6 cellular contexts compared by ENCODE assay signal in genomic region chr16:2205967-2206313, GRCh38. TPM values are rescaled to one million over a fixed set of nuclear protein-coding genes. Genes with fewer than 3 reads are reported as not detected.
DNase-seq lines count a peak whose midpoint lies in the region; ATAC-seq, FAIRE-seq and TF ChIP-seq lines count a peak whose summit lies in the region.

No MANE protein-coding gene starts in this region.

- BruUV-seq in endothelial cell of umbilical vein (replicated peaks; lab: Mats Ljungman, UMichigan): TSS peak; percentile 28

- peak overlapping the region; percentile 72 for H3K4me2 ChIP-seq in endothelial cell of umbilical vein (ENCODE audit: insufficient read depth, low read length)

- H3K27me3 ChIP-seq in endothelial cell of umbilical vein (ENCODE audit: control insufficient read depth in 2 of 2, insufficient read depth in 2 of 2, low read length in 2 of 2): no peaks in the 10 kb centered on the region
- no peaks in the 10 kb centered on the region for H3K27me3 ChIP-seq in skeletal muscle tissue (ENCODE audit: control insufficient read depth in 3 of 3, insufficient read depth in 3 of 3, low read length in 3 of 3)

- intact Hi-C loops in endothelial cell of umbilical vein (cut with micrococcal nuclease): loop anchor here (1.0 kb wide), 3 partner anchors 9 to 51 kb away; partner anchors contain the start of genes E4F1 and TRAF7

- no peak for TF ChIP-seq CTCF in GM12865 (IDR thresholded peaks at IDR 0.05; ENCODE audit: insufficient read depth, low read depth, low read length, missing control alignments)
- no peak for TF ChIP-seq CTCF in endothelial cell of umbilical vein (IDR thresholded peaks at IDR 0.05; ENCODE audit: extremely low read depth in 1 of 2, insufficient read depth in 1 of 2, low read depth in 1 of 2, low read length in 2 of 2)

- DNase-seq in GM12865 (ENCODE audit: low read depth) (no peak), endothelial cell of umbilical vein (ENCODE audit: low read depth, low spot score) (no peak), frontal cortex (ENCODE audit: low spot score in 2 of 2) (no peak)

- H3K79me2 ChIP-seq in endothelial cell of umbilical vein (ENCODE audit: control insufficient read depth, insufficient read depth, low read length): peaks cover 7% of the 10 kb centered on the region

- H4K20me1 ChIP-seq in endothelial cell of umbilical vein (replicated peaks; ENCODE audit: control insufficient read depth, extremely low read depth, insufficient read depth, low read length): no peaks in the 10 kb centered on the region

- no peak overlapping the region for H3K27ac ChIP-seq in endothelial cell of umbilical vein (ENCODE audit: insufficient read depth, low read depth, low read length)
- H3K27ac ChIP-seq in skeletal muscle tissue (ENCODE audit: low read depth, low read length): peak overlapping the region; percentile 90

- H3K9ac ChIP-seq in endothelial cell of umbilical vein (replicated peaks; ENCODE audit: extremely low read depth, insufficient read depth, low read length): peak overlapping the region; percentile 88
- peak overlapping the region; percentile 94 to 100 (median 98) for H3K9ac ChIP-seq in skeletal muscle tissue (ENCODE audit: low read depth in 1 of 3, low read length in 3 of 3)

- no peaks in the 10 kb centered on the region for H3K9me1 ChIP-seq in endothelial cell of umbilical vein (replicated peaks; ENCODE audit: control insufficient read depth, extremely low read depth, insufficient read depth, low read length)

- peak overlapping the region; percentile 57 for H3K4me3 ChIP-seq in GM12865 (ENCODE audit: low read depth, low read length)
- peak overlapping the region; percentile 58 to 91 (median 73) for H3K4me3 ChIP-seq in endothelial cell of umbilical vein (replicated peaks in 1 of 3; ENCODE audit: insufficient read depth in 1 of 3, low read depth in 1 of 3, low read length in 3 of 3)
- H3K4me3 ChIP-seq in skeletal muscle tissue (ENCODE audit: low read length in 3 of 3): peak overlapping the region; percentile 92 to 99 (median 93)

- H3K9me3 ChIP-seq in endothelial cell of umbilical vein (replicated peaks; ENCODE audit: control insufficient read depth, insufficient read depth, low read length): no peaks in the 10 kb centered on the region
- no peaks in the 10 kb centered on the region for H3K9me3 ChIP-seq in skeletal muscle tissue (ENCODE audit: control insufficient read depth in 3 of 3, low read length in 3 of 3)

- no peak for TF ChIP-seq POLR2A in endothelial cell of umbilical vein (IDR thresholded peaks at IDR 0.05; ENCODE audit: low read depth, low read length)

- peak overlapping the region; percentile 61 for H2AFZ ChIP-seq in endothelial cell of umbilical vein (ENCODE audit: low read depth, low read length)

- H3K4me1 ChIP-seq in endothelial cell of umbilical vein (ENCODE audit: control insufficient read depth, extremely low read depth, insufficient read depth, low read length) (peaks cover 10% of the 10 kb centered on the region), skeletal muscle tissue (ENCODE audit: control insufficient read depth in 3 of 3, insufficient read depth in 3 of 3, low read length in 3 of 3) (peaks cover 35 to 48% (median 40%) of the 10 kb centered on the region in 3 donors)

- ATAC-seq in HG03460 (IDR thresholded peaks at IDR 0.05; ENCODE audit: unreplicated experiment) (peak; percentile 10), HG03139 (IDR thresholded peaks at IDR 0.05; ENCODE audit: unreplicated experiment) (no peak)

- dilution Hi-C loops in endothelial cell of umbilical vein (cut with MboI; ENCODE audit: extremely low pct_ligation_motif_present, low sequenced_read_pairs): no loop called here

- H3K36me3 ChIP-seq in endothelial cell of umbilical vein (ENCODE audit: control insufficient read depth in 2 of 2, extremely low read depth in 1 of 2, insufficient read depth in 2 of 2, low read length in 2 of 2) (peaks cover 0 to 22% of the 10 kb centered on the region in 2 experiments), skeletal muscle tissue (ENCODE audit: control insufficient read depth in 3 of 3, insufficient read depth in 3 of 3, low read length in 3 of 3) (peaks cover 27 to 35% (median 28%) of the 10 kb centered on the region in 3 donors)

- FAIRE-seq in endothelial cell of umbilical vein (lab: Jason Lieb, UNC) (no peak), frontal cortex (lab: Jason Lieb, UNC) (no peak)

- POLR2A ChIA-PET in endothelial cell of umbilical vein (lab: Charles Lee): interaction anchor here (1.3 kb wide), 1 partner anchor 51 kb away, joined by 5 read pairs; the partner anchor contains the start of gene TRAF7

- CTCF ChIA-PET in endothelial cell of umbilical vein (lab: Charles Lee): interaction anchor here (1.0 kb wide), 1 partner anchor 49 kb away, joined by 3 read pairs; no protein-coding TSS in a partner anchor

TF ChIP-seq in endothelial cell of umbilical vein, 7 proteins besides CTCF, POLR2A, EP300 and RAD21:
- TF ChIP-seq MYC (IDR thresholded peaks at IDR 0.05; ENCODE audit: low read depth, low read length) (no peak), EZH2 (IDR thresholded peaks at IDR 0.05; ENCODE audit: borderline replicate concordance, low read depth, low read length, severe bottlenecking) (no peak), JUN (IDR thresholded peaks at IDR 0.05; ENCODE audit: borderline replicate concordance, insufficient read depth, insufficient read length, low read depth) (no peak), FOS (IDR thresholded peaks at IDR 0.05; ENCODE audit: borderline replicate concordance, insufficient read depth, low read length) (no peak), GATA2 (IDR thresholded peaks at IDR 0.05; ENCODE audit: insufficient read depth, insufficient read length, low read depth, low read length) (no peak), POLR2AphosphoS5 (IDR thresholded peaks at IDR 0.05; ENCODE audit: insufficient read depth, low read depth, low read length) (no peak), MAX (IDR thresholded peaks at IDR 0.05; ENCODE audit: insufficient read depth, insufficient read length) (no peak)

RNA-seq across cellular contexts. Expression of gene MLST8, which starts 0.7 kb away (rescaled TPM):
- 36.9 and 37.0 TPM in 2 replicates for total RNA-seq in endothelial cell of umbilical vein
- polyA plus RNA-seq in endothelial cell of umbilical vein: 129 and 181 TPM in 2 replicates
- 71.5 and 92.6 TPM in 2 replicates for polyA plus RNA-seq in endothelial cell of umbilical vein (2011; cell fraction: cytosol; rRNA removed)
- polyA plus RNA-seq in endothelial cell of umbilical vein (2011; cell fraction: nucleus; rRNA removed): 102 and 105 TPM in 2 replicates
- polyA plus RNA-seq in endothelial cell of umbilical vein (2012): 45.6 and 48.9 TPM in 2 replicates
- 67.2 and 72.7 TPM in 2 replicates for polyA minus RNA-seq in endothelial cell of umbilical vein
- polyA minus RNA-seq in endothelial cell of umbilical vein (2011; cell fraction: cytosol; rRNA and poly(A)+ RNA removed): 69.1 TPM
- polyA minus RNA-seq in endothelial cell of umbilical vein (2011; cell fraction: nucleus; rRNA and poly(A)+ RNA removed): 35.5 and 46.6 TPM in 2 replicates
- total RNA-seq in skeletal muscle tissue: 7.8 TPM
- total RNA-seq in frontal cortex: 6.9 TPM

RNA-seq across cellular contexts. Expression of gene BRICD5, which starts 4.7 kb away (rescaled TPM):
- 8.4 and 10.2 TPM in 2 replicates for total RNA-seq in endothelial cell of umbilical vein
- polyA plus RNA-seq in endothelial cell of umbilical vein: 5.6 and 9.3 TPM in 2 replicates
- 0.74 and 1.7 TPM in 2 replicates for polyA plus RNA-seq in endothelial cell of umbilical vein (2011; cell fraction: cytosol; rRNA removed)
- 36.8 and 41.2 TPM in 2 replicates for polyA plus RNA-seq in endothelial cell of umbilical vein (2011; cell fraction: nucleus; rRNA removed)
- polyA plus RNA-seq in endothelial cell of umbilical vein (2012): 3.4 and 7.5 TPM in 2 replicates
- 1.2 and 1.4 TPM in 2 replicates for polyA minus RNA-seq in endothelial cell of umbilical vein
- 2.0 TPM for polyA minus RNA-seq in endothelial cell of umbilical vein (2011; cell fraction: cytosol; rRNA and poly(A)+ RNA removed)
- polyA minus RNA-seq in endothelial cell of umbilical vein (2011; cell fraction: nucleus; rRNA and poly(A)+ RNA removed): 3.2 and 5.7 TPM in 2 replicates
- total RNA-seq in skeletal muscle tissue: 2.1 TPM
- 4.5 TPM for total RNA-seq in frontal cortex

RNA-seq across cellular contexts. Expression of gene PGP, which starts 8.7 kb away (rescaled TPM):
- total RNA-seq in endothelial cell of umbilical vein (29.6 and 32.0 TPM in 2 replicates), skeletal muscle tissue (9.9 TPM), frontal cortex (10.2 TPM)
- 28.5 and 40.0 TPM in 2 replicates for polyA plus RNA-seq in endothelial cell of umbilical vein
- 14.1 and 17.3 TPM in 2 replicates for polyA plus RNA-seq in endothelial cell of umbilical vein (2011; cell fraction: cytosol; rRNA removed)
- polyA plus RNA-seq in endothelial cell of umbilical vein (2011; cell fraction: nucleus; rRNA removed): 32.2 and 39.9 TPM in 2 replicates
- 18.9 and 19.2 TPM in 2 replicates for polyA plus RNA-seq in endothelial cell of umbilical vein (2012)
- 7.7 and 8.7 TPM in 2 replicates for polyA minus RNA-seq in endothelial cell of umbilical vein
- polyA minus RNA-seq in endothelial cell of umbilical vein (2011; cell fraction: cytosol; rRNA and poly(A)+ RNA removed): 25.3 TPM
- polyA minus RNA-seq in endothelial cell of umbilical vein (2011; cell fraction: nucleus; rRNA and poly(A)+ RNA removed): 8.5 and 13.8 TPM in 2 replicates

RNA-seq across cellular contexts. Expression of gene CASKIN1, which starts 9.5 kb away (rescaled TPM):
- total RNA-seq in endothelial cell of umbilical vein (0.35 and 0.58 TPM in 2 replicates), skeletal muscle tissue (0.52 TPM), frontal cortex (15.9 TPM)
- 0.10 and 0.11 TPM in 2 replicates for polyA plus RNA-seq in endothelial cell of umbilical vein
- polyA plus RNA-seq in endothelial cell of umbilical vein (2011; cell fraction: cytosol; rRNA removed): 0.01 and 0.23 TPM in 2 replicates
- 0.41 and 0.68 TPM in 2 replicates for polyA plus RNA-seq in endothelial cell of umbilical vein (2011; cell fraction: nucleus; rRNA removed)
- polyA plus RNA-seq in endothelial cell of umbilical vein (2012): 0.08 and 0.27 TPM in 2 replicates
- 0.12 and 0.68 TPM in 2 replicates for polyA minus RNA-seq in endothelial cell of umbilical vein
- polyA minus RNA-seq in endothelial cell of umbilical vein (2011; cell fraction: cytosol; rRNA and poly(A)+ RNA removed): not detected
- 0.53 TPM in 1 of 2 replicates, not detected in the other for polyA minus RNA-seq in endothelial cell of umbilical vein (2011; cell fraction: nucleus; rRNA and poly(A)+ RNA removed)

RNA-seq across cellular contexts. Expression of gene E4F1, which starts 17.5 kb away (rescaled TPM):
- total RNA-seq in endothelial cell of umbilical vein (31.9 and 32.7 TPM in 2 replicates), skeletal muscle tissue (12.5 TPM), frontal cortex (27.3 TPM)
- 28.6 and 40.8 TPM in 2 replicates for polyA plus RNA-seq in endothelial cell of umbilical vein
- 15.3 and 21.3 TPM in 2 replicates for polyA plus RNA-seq in endothelial cell of umbilical vein (2011; cell fraction: cytosol; rRNA removed)
- polyA plus RNA-seq in endothelial cell of umbilical vein (2011; cell fraction: nucleus; rRNA removed): 113 and 122 TPM in 2 replicates
- polyA plus RNA-seq in endothelial cell of umbilical vein (2012): 13.4 and 18.2 TPM in 2 replicates
- 13.7 and 16.1 TPM in 2 replicates for polyA minus RNA-seq in endothelial cell of umbilical vein
- polyA minus RNA-seq in endothelial cell of umbilical vein (2011; cell fraction: cytosol; rRNA and poly(A)+ RNA removed): 15.4 TPM
- 17.1 and 38.4 TPM in 2 replicates for polyA minus RNA-seq in endothelial cell of umbilical vein (2011; cell fraction: nucleus; rRNA and poly(A)+ RNA removed)
